ENCODE assay signal across 18 cellular contexts in the genomic region with DNA sequence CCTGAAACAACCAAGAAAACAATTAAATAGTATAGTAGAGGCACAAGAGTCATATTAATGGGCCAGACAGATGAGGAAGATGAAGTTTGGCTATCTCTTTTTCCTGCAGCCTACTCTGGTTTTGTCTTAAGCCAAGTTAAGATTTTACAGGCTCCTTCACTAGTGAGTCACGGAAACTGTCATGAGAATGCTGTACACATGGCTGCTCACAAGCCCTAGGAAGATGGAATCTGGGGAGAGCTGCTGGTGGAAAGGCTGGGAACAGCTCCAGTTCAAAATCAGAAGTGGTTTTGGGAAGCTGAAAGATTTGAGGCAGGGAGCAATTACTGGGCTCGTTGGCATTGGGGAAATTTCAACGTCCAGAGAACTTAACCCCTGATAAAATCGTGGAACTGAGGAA. TPM values are rescaled to one million over a fixed set of nuclear protein-coding genes. Genes with fewer than 3 reads are reported as not detected.
A peak's percentile ranks its signal among the peaks of the same experiment; 100 is the strongest.
DNase-seq lines count a peak whose midpoint lies in the region; ATAC-seq and TF ChIP-seq lines count a peak whose summit lies in the region.
"Had no signal": no experiment of that assay in that cellular context is flagged by ENCODE, and none has a peak within 500 bp of the region (broad histone marks: within the 10 kb centered on the region; RNA-seq: fewer than 3 reads in every experiment).

No MANE protein-coding gene starts in this region.

- peaks cover 16% of the 10 kb centered on the region for H3K4me1 ChIP-seq in OCI-LY3 (ENCODE audit: low read length)
- peaks cover 9% of the 10 kb centered on the region for H3K4me1 ChIP-seq in osteoblast (ENCODE audit: insufficient read depth, low read length)
- H3K4me1 ChIP-seq: suprapubic skin had no signal

- H3K4me1 Mint-ChIP-seq in progenitor cell of endocrine pancreas (ENCODE audit: low read depth), result no peaks in the 10 kb centered on the region
- H3K4me1 Mint-ChIP-seq: brain, neural crest cell had no signal

- peaks cover 7% of the 10 kb centered on the region for H3K27me3 Mint-ChIP-seq in progenitor cell of endocrine pancreas
- H3K27me3 Mint-ChIP-seq: activated CD8-positive, alpha-beta memory T cell treated with anti-CD3 and anti-CD28 coated beads, Interleukin-2, amount 10 ng/mL, durations not matched to agents 7 days and 5 days; brain had no signal

- H3K9me3 ChIP-seq in OCI-LY3 (ENCODE audit: insufficient read depth, low read length) (no peaks in the 10 kb centered on the region), osteoblast (ENCODE audit: low read depth, low read length) (no peaks in the 10 kb centered on the region)
- H3K9me3 ChIP-seq: suprapubic skin had no signal

- no peak overlapping the region for H2AFZ ChIP-seq in OCI-LY3 (ENCODE audit: low read depth, low read length)
- H2AFZ ChIP-seq in osteoblast (ENCODE audit: low read length), result peak overlapping the region; percentile 30

- no peak for ATAC-seq in HG03460 (IDR thresholded peaks at IDR 0.05; ENCODE audit: unreplicated experiment)
- no peak for ATAC-seq in HG02588 (IDR thresholded peaks at IDR 0.05; ENCODE audit: unreplicated experiment)
- ATAC-seq: activated CD8-positive, alpha-beta memory T cell treated with anti-CD3 and anti-CD28 coated beads, Interleukin-2, amount 10 ng/mL, durations not matched to agents 7 days and 5 days had no signal

- 0 out of 2 replicates have a peak, but pooled peaks cover 4% of the 10 kb centered on the region for H3K27me3 ChIP-seq in OCI-LY3 (ENCODE audit: low read depth, low read length)
- H3K27me3 ChIP-seq in osteoblast (ENCODE audit: insufficient read depth, low read length), result no peaks in the 10 kb centered on the region
- H3K27me3 ChIP-seq: suprapubic skin had no signal

- DNase-seq in EL (peak; percentile 67), fibroblast of pulmonary artery (ENCODE audit: low read depth) (peak; percentile 53), osteoblast (ENCODE audit: insufficient read length, low spot score, missing footprints) (no peak), progenitor cell of endocrine pancreas (ENCODE audit: low spot score, unreplicated experiment) (no peak)
- DNase-seq: activated CD8-positive, alpha-beta memory T cell treated with anti-CD3 and anti-CD28 coated beads, Interleukin-2, amount 10 ng/mL, durations not matched to agents 7 days and 5 days; foreskin melanocyte; mesendoderm; NCI-H2081 treated with DMSO at 0.1 percent for 48 hours; NCI-H69; stimulated activated CD4-positive, alpha-beta T cell treated with anti-CD3 and anti-CD28 coated beads, Interleukin-1b, Interleukin-23, amount 100 ng/mL, for 48 hours; WERI-Rb-1 had no signal

- TF ChIP-seq CTCF in OCI-LY3 (IDR thresholded peaks at IDR 0.05; ENCODE audit: low read depth, low read length) (no peak), fibroblast of pulmonary artery (IDR thresholded peaks at IDR 0.05; ENCODE audit: low read length, missing control alignments) (no peak), osteoblast (IDR thresholded peaks at IDR 0.05; ENCODE audit: extremely low read depth, low read depth, low read length) (no peak), progenitor cell of endocrine pancreas (IDR thresholded peaks at IDR 0.05; ENCODE audit: unreplicated experiment) (no peak)

- H3K4me3 Mint-ChIP-seq in progenitor cell of endocrine pancreas (ENCODE audit: low read depth), result no peak overlapping the region
- H3K4me3 Mint-ChIP-seq: activated CD8-positive, alpha-beta memory T cell treated with anti-CD3 and anti-CD28 coated beads, Interleukin-2, amount 10 ng/mL, durations not matched to agents 7 days and 5 days; brain; CD14-positive monocyte; neural crest cell had no signal

- no peaks in the 10 kb centered on the region for H3K36me3 ChIP-seq in OCI-LY3 (replicated peaks; ENCODE audit: low read depth, low read length)
- H3K36me3 ChIP-seq in osteoblast (ENCODE audit: insufficient read depth, low read length), result no peaks in the 10 kb centered on the region
- H3K36me3 ChIP-seq: suprapubic skin, WERI-Rb-1 had no signal

- peaks cover 2% of the 10 kb centered on the region for H3K9me3 Mint-ChIP-seq in progenitor cell of endocrine pancreas (ENCODE audit: low read depth)
- H3K9me3 Mint-ChIP-seq: neural crest cell had no signal

- H3K4me2 ChIP-seq in OCI-LY3 (ENCODE audit: low read length) (peak overlapping the region; percentile 20; the same call in 1 of the 2 replicates), osteoblast (ENCODE audit: insufficient read depth, low read length) (no peak overlapping the region)

- H4K20me1 ChIP-seq in OCI-LY3 (ENCODE audit: insufficient read depth, low read length) (no peaks in the 10 kb centered on the region), osteoblast (ENCODE audit: insufficient read depth, low read length) (no peaks in the 10 kb centered on the region)

- no peaks in the 10 kb centered on the region for H3K36me3 Mint-ChIP-seq in progenitor cell of endocrine pancreas (ENCODE audit: insufficient read depth)
- H3K36me3 Mint-ChIP-seq: brain had no signal

- H3K79me2 ChIP-seq in OCI-LY3 (ENCODE audit: low read length), result no peaks in the 10 kb centered on the region
- no peaks in the 10 kb centered on the region for H3K79me2 ChIP-seq in osteoblast (ENCODE audit: insufficient read depth, low read length)

- H3K27ac Mint-ChIP-seq in progenitor cell of endocrine pancreas, result no peak overlapping the region
- H3K27ac Mint-ChIP-seq: activated CD8-positive, alpha-beta memory T cell treated with anti-CD3 and anti-CD28 coated beads, Interleukin-2, amount 10 ng/mL, durations not matched to agents 7 days and 5 days had no signal

- H3K27ac ChIP-seq in OCI-LY3 (ENCODE audit: low read length), result no peak overlapping the region
- no peak overlapping the region for H3K27ac ChIP-seq in osteoblast (ENCODE audit: low read depth, low read length)
- H3K27ac ChIP-seq: suprapubic skin, WERI-Rb-1 had no signal

- H3K4me3 ChIP-seq in OCI-LY3 (ENCODE audit: low read length) (no peak overlapping the region), fibroblast of pulmonary artery (replicated peaks; ENCODE audit: low read depth, low read length) (no peak overlapping the region), osteoblast (ENCODE audit: insufficient read depth, low read length) (no peak overlapping the region)
- H3K4me3 ChIP-seq: suprapubic skin had no signal

- H3K9ac ChIP-seq in OCI-LY3 (ENCODE audit: low read length), result no peak overlapping the region

RNA-seq across cellular contexts. Expression of a gene that starts 46.4 kb away (rescaled TPM):
- total RNA-seq in osteoblast (25.7 and 27.1 TPM in 2 replicates), progenitor cell of endocrine pancreas (0.89 and 1.1 TPM in 2 replicates)

Comparison
In these comparisons a context has a peak if more than half of its experiments do, and no peak if none do; other contexts are left out.
1. DNase-seq: peak in EL (single experiment) and fibroblast of pulmonary artery (single experiment); none in osteoblast (single experiment) and progenitor cell of endocrine pancreas (single experiment).
2. RNA of a gene that starts 46.4 kb away (total RNA-seq): 25.7 to 27.1 TPM in osteoblast; 0.89 to 1.1 TPM in progenitor cell of endocrine pancreas; every median in the first group is over 10 times any median in the second.